1 cellular context compared by ENCODE assay signal in the genomic region with DNA sequence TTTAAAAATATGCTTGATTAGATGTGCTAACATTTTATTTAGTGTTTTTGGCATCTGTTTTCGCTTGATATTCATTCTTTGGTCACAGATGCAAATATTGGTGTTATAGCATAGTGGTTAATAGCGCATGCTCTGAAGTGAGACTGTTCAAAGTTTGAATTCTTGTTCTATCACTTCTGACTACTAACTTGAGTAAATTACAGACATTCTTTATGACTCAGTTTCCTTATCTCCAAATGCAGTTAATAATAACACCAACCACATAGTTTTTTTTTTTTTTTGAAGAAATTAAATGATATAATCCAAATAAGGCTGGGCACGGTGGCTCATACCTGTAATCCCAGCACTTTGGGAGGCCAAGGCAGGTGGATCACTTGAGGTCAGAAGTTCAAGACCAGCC.
TF ChIP-seq lines count a peak whose summit lies in the region.

No MANE protein-coding gene starts in this region.

TF ChIP-seq in WTC11, 78 proteins besides CTCF, POLR2A, EP300 and RAD21 (continued from another document):
- TF ChIP-seq, protein P1, sequence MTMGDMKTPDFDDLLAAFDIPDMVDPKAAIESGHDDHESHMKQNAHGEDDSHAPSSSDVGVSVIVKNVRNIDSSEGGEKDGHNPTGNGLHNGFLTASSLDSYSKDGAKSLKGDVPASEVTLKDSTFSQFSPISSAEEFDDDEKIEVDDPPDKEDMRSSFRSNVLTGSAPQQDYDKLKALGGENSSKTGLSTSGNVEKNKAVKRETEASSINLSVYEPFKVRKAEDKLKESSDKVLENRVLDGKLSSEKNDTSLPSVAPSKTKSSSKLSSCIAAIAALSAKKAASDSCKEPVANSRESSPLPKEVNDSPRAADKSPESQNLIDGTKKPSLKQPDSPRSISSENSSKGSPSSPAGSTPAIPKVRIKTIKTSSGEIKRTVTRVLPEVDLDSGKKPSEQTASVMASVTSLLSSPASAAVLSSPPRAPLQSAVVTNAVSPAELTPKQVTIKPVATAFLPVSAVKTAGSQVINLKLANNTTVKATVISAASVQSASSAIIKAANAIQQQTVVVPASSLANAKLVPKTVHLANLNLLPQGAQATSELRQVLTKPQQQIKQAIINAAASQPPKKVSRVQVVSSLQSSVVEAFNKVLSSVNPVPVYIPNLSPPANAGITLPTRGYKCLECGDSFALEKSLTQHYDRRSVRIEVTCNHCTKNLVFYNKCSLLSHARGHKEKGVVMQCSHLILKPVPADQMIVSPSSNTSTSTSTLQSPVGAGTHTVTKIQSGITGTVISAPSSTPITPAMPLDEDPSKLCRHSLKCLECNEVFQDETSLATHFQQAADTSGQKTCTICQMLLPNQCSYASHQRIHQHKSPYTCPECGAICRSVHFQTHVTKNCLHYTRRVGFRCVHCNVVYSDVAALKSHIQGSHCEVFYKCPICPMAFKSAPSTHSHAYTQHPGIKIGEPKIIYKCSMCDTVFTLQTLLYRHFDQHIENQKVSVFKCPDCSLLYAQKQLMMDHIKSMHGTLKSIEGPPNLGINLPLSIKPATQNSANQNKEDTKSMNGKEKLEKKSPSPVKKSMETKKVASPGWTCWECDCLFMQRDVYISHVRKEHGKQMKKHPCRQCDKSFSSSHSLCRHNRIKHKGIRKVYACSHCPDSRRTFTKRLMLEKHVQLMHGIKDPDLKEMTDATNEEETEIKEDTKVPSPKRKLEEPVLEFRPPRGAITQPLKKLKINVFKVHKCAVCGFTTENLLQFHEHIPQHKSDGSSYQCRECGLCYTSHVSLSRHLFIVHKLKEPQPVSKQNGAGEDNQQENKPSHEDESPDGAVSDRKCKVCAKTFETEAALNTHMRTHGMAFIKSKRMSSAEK (CRISPR knock-in tag; IDR thresholded peaks at IDR 0.05; ENCODE audit: borderline replicate concordance): no peak
- TF ChIP-seq, protein P2, sequence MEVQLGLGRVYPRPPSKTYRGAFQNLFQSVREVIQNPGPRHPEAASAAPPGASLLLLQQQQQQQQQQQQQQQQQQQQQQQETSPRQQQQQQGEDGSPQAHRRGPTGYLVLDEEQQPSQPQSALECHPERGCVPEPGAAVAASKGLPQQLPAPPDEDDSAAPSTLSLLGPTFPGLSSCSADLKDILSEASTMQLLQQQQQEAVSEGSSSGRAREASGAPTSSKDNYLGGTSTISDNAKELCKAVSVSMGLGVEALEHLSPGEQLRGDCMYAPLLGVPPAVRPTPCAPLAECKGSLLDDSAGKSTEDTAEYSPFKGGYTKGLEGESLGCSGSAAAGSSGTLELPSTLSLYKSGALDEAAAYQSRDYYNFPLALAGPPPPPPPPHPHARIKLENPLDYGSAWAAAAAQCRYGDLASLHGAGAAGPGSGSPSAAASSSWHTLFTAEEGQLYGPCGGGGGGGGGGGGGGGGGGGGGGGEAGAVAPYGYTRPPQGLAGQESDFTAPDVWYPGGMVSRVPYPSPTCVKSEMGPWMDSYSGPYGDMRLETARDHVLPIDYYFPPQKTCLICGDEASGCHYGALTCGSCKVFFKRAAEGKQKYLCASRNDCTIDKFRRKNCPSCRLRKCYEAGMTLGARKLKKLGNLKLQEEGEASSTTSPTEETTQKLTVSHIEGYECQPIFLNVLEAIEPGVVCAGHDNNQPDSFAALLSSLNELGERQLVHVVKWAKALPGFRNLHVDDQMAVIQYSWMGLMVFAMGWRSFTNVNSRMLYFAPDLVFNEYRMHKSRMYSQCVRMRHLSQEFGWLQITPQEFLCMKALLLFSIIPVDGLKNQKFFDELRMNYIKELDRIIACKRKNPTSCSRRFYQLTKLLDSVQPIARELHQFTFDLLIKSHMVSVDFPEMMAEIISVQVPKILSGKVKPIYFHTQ (CRISPR knock-in tag; IDR thresholded peaks at IDR 0.05): no peak
- TF ChIP-seq SMAD3 (CRISPR knock-in tag; IDR thresholded peaks at IDR 0.05; ENCODE audit: borderline replicate concordance): no peak
- TF ChIP-seq, protein P3, sequence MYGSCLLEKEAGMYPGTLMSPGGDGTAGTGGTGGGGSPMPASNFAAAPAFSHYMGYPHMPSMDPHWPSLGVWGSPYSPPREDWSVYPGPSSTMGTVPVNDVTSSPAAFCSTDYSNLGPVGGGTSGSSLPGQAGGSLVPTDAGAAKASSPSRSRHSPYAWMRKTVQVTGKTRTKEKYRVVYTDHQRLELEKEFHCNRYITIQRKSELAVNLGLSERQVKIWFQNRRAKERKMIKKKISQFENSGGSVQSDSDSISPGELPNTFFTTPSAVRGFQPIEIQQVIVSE (CRISPR knock-in tag; IDR thresholded peaks at IDR 0.05; ENCODE audit: borderline replicate concordance): no peak
- no peak for TF ChIP-seq NR3C1 (CRISPR knock-in tag; conservative IDR thresholded peaks at IDR 0.05; ENCODE audit: low read depth)
- TF ChIP-seq, protein P4, sequence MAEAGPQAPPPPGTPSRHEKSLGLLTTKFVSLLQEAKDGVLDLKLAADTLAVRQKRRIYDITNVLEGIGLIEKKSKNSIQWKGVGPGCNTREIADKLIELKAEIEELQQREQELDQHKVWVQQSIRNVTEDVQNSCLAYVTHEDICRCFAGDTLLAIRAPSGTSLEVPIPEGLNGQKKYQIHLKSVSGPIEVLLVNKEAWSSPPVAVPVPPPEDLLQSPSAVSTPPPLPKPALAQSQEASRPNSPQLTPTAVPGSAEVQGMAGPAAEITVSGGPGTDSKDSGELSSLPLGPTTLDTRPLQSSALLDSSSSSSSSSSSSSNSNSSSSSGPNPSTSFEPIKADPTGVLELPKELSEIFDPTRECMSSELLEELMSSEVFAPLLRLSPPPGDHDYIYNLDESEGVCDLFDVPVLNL (CRISPR knock-in tag; IDR thresholded peaks at IDR 0.05; ENCODE audit: borderline replicate concordance, low read depth): no peak
- TF ChIP-seq OVOL2 (CRISPR knock-in tag; IDR thresholded peaks at IDR 0.05; ENCODE audit: borderline replicate concordance): no peak
